Comparison of ENCODE assay signal across 24 cellular contexts in genomic region chr2:71952572-71953188, GRCh38.
DNase-seq lines count a peak whose midpoint lies in the region; ATAC-seq and TF ChIP-seq lines count a peak whose summit lies in the region.
"Had no signal": no experiment of that assay in that cellular context is flagged by ENCODE, and none has a peak within 500 bp of the region (broad histone marks: within the 10 kb centered on the region; RNA-seq: fewer than 3 reads in every experiment).

No MANE protein-coding gene starts in this region.

- no peaks in the 10 kb centered on the region for H3K36me3 ChIP-seq in Caco-2 (ENCODE audit: control insufficient read depth, insufficient read depth, low read length)
- H3K36me3 ChIP-seq in PC-3 (ENCODE audit: low read depth, low read length), result no peaks in the 10 kb centered on the region
- H3K36me3 ChIP-seq in esophagus (ENCODE audit: control insufficient read depth in 2 of 2, insufficient read depth in 2 of 2, low read length in 1 of 2), result no peaks in the 10 kb centered on the region
- no peaks in the 10 kb centered on the region for H3K36me3 ChIP-seq in upper lobe of left lung
- H3K36me3 ChIP-seq: transverse colon, WERI-Rb-1 had no signal

- no peak overlapping the region for H3K27ac ChIP-seq in PC-3 (ENCODE audit: low read length)
- peak overlapping the region; percentile 61 to 82 for H3K27ac ChIP-seq in esophagus (ENCODE audit: low read depth in 2 of 2, low read length in 1 of 2)
- no peak overlapping the region for H3K27ac ChIP-seq in upper lobe of left lung
- H3K27ac ChIP-seq: transverse colon, WERI-Rb-1 had no signal

- TF ChIP-seq CTCF in Caco-2 (IDR thresholded peaks at IDR 0.05; ENCODE audit: insufficient read depth in 1 of 2, low read depth in 1 of 2, low read length in 1 of 2, severe bottlenecking in 1 of 2, unreplicated experiment in 1 of 2), result no peak
- TF ChIP-seq CTCF in PC-3 (conservative IDR thresholded peaks at IDR 0.05; ENCODE audit: low read depth, low read length), result no peak
- TF ChIP-seq CTCF in progenitor cell of endocrine pancreas (IDR thresholded peaks at IDR 0.05; ENCODE audit: unreplicated experiment), result no peak
- TF ChIP-seq CTCF in upper lobe of left lung (IDR thresholded peaks at IDR 0.05), result no peak

- H3K27me3 Mint-ChIP-seq in Caco-2 (ENCODE audit: insufficient read depth, unreplicated experiment) (no peaks in the 10 kb centered on the region), progenitor cell of endocrine pancreas (no peaks in the 10 kb centered on the region)

- BruUV-seq in Caco-2 (replicated peaks; lab: Mats Ljungman, UMichigan) (no TSS peak), PC-3 (replicated peaks; lab: Mats Ljungman, UMichigan) (no TSS peak)

- no peak for TF ChIP-seq POLR2A in upper lobe of left lung (IDR thresholded peaks at IDR 0.05)

- H3K4me1 Mint-ChIP-seq in Caco-2 (ENCODE audit: low read depth, unreplicated experiment) (peaks cover 20% of the 10 kb centered on the region), progenitor cell of endocrine pancreas (ENCODE audit: low read depth) (peaks cover 3% of the 10 kb centered on the region)
- H3K4me1 Mint-ChIP-seq: activated CD4-positive, alpha-beta memory T cell treated with anti-CD3 and anti-CD28 coated beads, Interleukin-2, amount 10 ng/mL, durations not matched to agents 7 days and 5 days; stimulated activated naive B cell treated with anti-CD40 and anti-IgM and Interleukin-4, amounts not matched to agents 10 μg/mL and 1 μg/mL and 100 μg/mL, for 72 hours; T-helper 17 cell had no signal

- peaks cover 35% of the 10 kb centered on the region for H3K9me3 Mint-ChIP-seq in Caco-2 (ENCODE audit: unreplicated experiment)
- H3K9me3 Mint-ChIP-seq in progenitor cell of endocrine pancreas (ENCODE audit: low read depth), result peaks cover 16% of the 10 kb centered on the region
- peaks cover 0 to 15% of the 10 kb centered on the region in 2 donors for H3K9me3 Mint-ChIP-seq in activated naive CD4-positive, alpha-beta T cell treated with anti-CD3 and anti-CD28 coated beads, Interleukin-2, amount 50 U/mL, for 72 hours

- H3K9me2 ChIP-seq in PC-3 (replicated peaks; ENCODE audit: low read length), result no peaks in the 10 kb centered on the region

- no peak for TF ChIP-seq EP300 in upper lobe of left lung (IDR thresholded peaks at IDR 0.05)

- POLR2A ChIA-PET in Caco-2 (lab: Charles Lee) (no interaction called here), PC-3 (lab: Charles Lee; ENCODE audit: unreplicated experiment) (no interaction called here)

- H3K9me3 ChIP-seq in Caco-2, result 0 out of 2 replicates have a peak, but pooled peaks cover 10% of the 10 kb centered on the region
- H3K9me3 ChIP-seq in PC-3 (ENCODE audit: low read length), result no peaks in the 10 kb centered on the region
- H3K9me3 ChIP-seq in esophagus (ENCODE audit: control insufficient read depth in 2 of 2, insufficient read depth in 1 of 2, low read depth in 1 of 2, low read length in 1 of 2), result no peaks in the 10 kb centered on the region
- H3K9me3 ChIP-seq in upper lobe of left lung, result peaks cover 0 to 3% (median 2%) of the 10 kb centered on the region in 4 donors

- intact Hi-C loops in Caco-2 (cut with micrococcal nuclease; ENCODE audit: unreplicated experiment), result no loop called here
- intact Hi-C loops in PC-3 (cut with micrococcal nuclease), result no loop called here
- intact Hi-C loops in posterior vena cava (cut with DNase I), result no loop called here

- DNase-seq in Caco-2, result peak in 1 of 2 experiments; percentile 18
- DNase-seq in PC-3, result peak; percentile 76
- DNase-seq in progenitor cell of endocrine pancreas (ENCODE audit: low spot score, unreplicated experiment), result no peak
- DNase-seq in posterior vena cava (ENCODE audit: low spot score), result no peak
- no peak for DNase-seq in activated naive CD4-positive, alpha-beta T cell treated with anti-CD3 and anti-CD28 coated beads, Interleukin-2, amount 50 U/mL, for 72 hours (ENCODE audit: low spot score in 2 of 2)
- no peak for DNase-seq in upper lobe of left lung
- no peak for DNase-seq in OCI-M2 (lab: John Stamatoyannopoulos, UW; ENCODE audit: unreplicated experiment)
- DNase-seq: activated CD4-positive, alpha-beta memory T cell treated with anti-CD3 and anti-CD28 coated beads, Interleukin-2, amount 10 ng/mL, durations not matched to agents 7 days and 5 days; activated T-cell treated with anti-CD3 and anti-CD28 coated beads, Interleukin-2, amount 50 U/mL, for 48 hours; caudate nucleus; H7; kidney; mesenchymal stem cell; NCI-H2029; NCI-H510A; SHP77; stimulated activated naive B cell treated with anti-CD40 and anti-IgM and Interleukin-4, amounts not matched to agents 10 μg/mL and 1 μg/mL and 100 μg/mL, for 72 hours; T-helper 17 cell; transverse colon; WERI-Rb-1 had no signal

- ATAC-seq in PC-3 (peak; percentile 87), upper lobe of left lung (ENCODE audit: low FRiP score in 2 of 2) (no peak)
- ATAC-seq in activated naive CD4-positive, alpha-beta T cell treated with anti-CD3 and anti-CD28 coated beads, Interleukin-2, amount 50 U/mL, for 72 hours, result no peak
- ATAC-seq: CD8-positive, alpha-beta T cell; K562; stimulated activated naive B cell treated with anti-CD40 and anti-IgM and Interleukin-4, amounts not matched to agents 10 μg/mL and 1 μg/mL and 100 μg/mL, for 72 hours; T-helper 17 cell had no signal

- no peaks in the 10 kb centered on the region for H3K36me3 Mint-ChIP-seq in Caco-2 (ENCODE audit: insufficient read depth, unreplicated experiment)
- H3K36me3 Mint-ChIP-seq in progenitor cell of endocrine pancreas (ENCODE audit: insufficient read depth), result peaks cover 2% of the 10 kb centered on the region
- H3K36me3 Mint-ChIP-seq in activated naive CD4-positive, alpha-beta T cell treated with anti-CD3 and anti-CD28 coated beads, Interleukin-2, amount 50 U/mL, for 72 hours, result peaks cover 0 to 13% of the 10 kb centered on the region in 2 donors
- H3K36me3 Mint-ChIP-seq: CD8-positive, alpha-beta T cell; stimulated activated naive B cell treated with anti-CD40 and anti-IgM and Interleukin-4, amounts not matched to agents 10 μg/mL and 1 μg/mL and 100 μg/mL, for 72 hours had no signal

- peak overlapping the region; percentile 19 for H3K4me2 ChIP-seq in PC-3 (ENCODE audit: low read length)

- H3K4me3 ChIP-seq in Caco-2 (ENCODE audit: low read depth, low read length) (no peak overlapping the region), PC-3 (ENCODE audit: low read length) (no peak overlapping the region), esophagus (ENCODE audit: low read depth in 1 of 2, low read length in 2 of 2) (no peak overlapping the region), upper lobe of left lung (no peak overlapping the region)
- H3K4me3 ChIP-seq: K562, transverse colon had no signal

- H3K9ac ChIP-seq in PC-3 (ENCODE audit: low read length), result no peak overlapping the region

- H3K4me1 ChIP-seq in Caco-2 (peaks cover 4% of the 10 kb centered on the region; the same call in 1 of the 2 replicates), PC-3 (ENCODE audit: insufficient read depth, low read length) (peaks cover 18% of the 10 kb centered on the region), esophagus (ENCODE audit: control insufficient read depth in 2 of 2, insufficient read depth in 2 of 2, low read length in 1 of 2) (peaks cover 2 to 13% of the 10 kb centered on the region in 2 donors), upper lobe of left lung (peaks cover 0 to 4% (median 0%) of the 10 kb centered on the region in 4 donors)
- H3K4me1 ChIP-seq: transverse colon had no signal

- no peaks in the 10 kb centered on the region for H4K20me1 ChIP-seq in PC-3 (ENCODE audit: low read length)

- peak overlapping the region; percentile 41 for H3K27ac Mint-ChIP-seq in Caco-2 (ENCODE audit: unreplicated experiment)
- peak overlapping the region; percentile 0 for H3K27ac Mint-ChIP-seq in progenitor cell of endocrine pancreas
- no peak overlapping the region for H3K27ac Mint-ChIP-seq in activated naive CD4-positive, alpha-beta T cell treated with anti-CD3 and anti-CD28 coated beads, Interleukin-2, amount 50 U/mL, for 72 hours
- H3K27ac Mint-ChIP-seq: activated CD4-positive, alpha-beta memory T cell treated with anti-CD3 and anti-CD28 coated beads, Interleukin-2, amount 10 ng/mL, durations not matched to agents 7 days and 5 days; CD8-positive, alpha-beta T cell; nephron; stimulated activated naive B cell treated with anti-CD40 and anti-IgM and Interleukin-4, amounts not matched to agents 10 μg/mL and 1 μg/mL and 100 μg/mL, for 72 hours; T-helper 17 cell had no signal

- CTCF ChIA-PET in Caco-2 (lab: Charles Lee) (no interaction called here), PC-3 (lab: Charles Lee) (no interaction called here)

- WGBS in esophagus, 2 donors, result 44 to 65% methylated on average over 6 of the region's 6 CpGs
- WGBS in upper lobe of left lung, 2 donors, result 78 to 80% methylated on average over 6 of the region's 6 CpGs

- H3K27me3 ChIP-seq in Caco-2 (replicated peaks; ENCODE audit: control insufficient read depth, insufficient read depth, low read length) (no peaks in the 10 kb centered on the region), PC-3 (ENCODE audit: low read length) (no peaks in the 10 kb centered on the region), esophagus (ENCODE audit: control insufficient read depth in 1 of 2, insufficient read depth in 2 of 2, low read length in 2 of 2) (no peaks in the 10 kb centered on the region), upper lobe of left lung (no peaks in the 10 kb centered on the region)
- H3K27me3 ChIP-seq: transverse colon had no signal

- H3K79me2 ChIP-seq in PC-3 (ENCODE audit: low read length), result no peaks in the 10 kb centered on the region

- no peaks in the 10 kb centered on the region for H3F3A ChIP-seq in PC-3 (ENCODE audit: low read length, unreplicated experiment)

- H2AFZ ChIP-seq in PC-3 (ENCODE audit: low read length), result peak overlapping the region; percentile 45

- peak overlapping the region; percentile 2 for H3K4me3 Mint-ChIP-seq in Caco-2 (ENCODE audit: unreplicated experiment)
- H3K4me3 Mint-ChIP-seq in progenitor cell of endocrine pancreas (ENCODE audit: low read depth), result no peak overlapping the region
- H3K4me3 Mint-ChIP-seq: activated CD4-positive, alpha-beta memory T cell treated with anti-CD3 and anti-CD28 coated beads, Interleukin-2, amount 10 ng/mL, durations not matched to agents 7 days and 5 days; CD8-positive, alpha-beta T cell; nephron; stimulated activated naive B cell treated with anti-CD40 and anti-IgM and Interleukin-4, amounts not matched to agents 10 μg/mL and 1 μg/mL and 100 μg/mL, for 72 hours; T-helper 17 cell had no signal

Comparison
In these comparisons a context has a peak if more than half of its experiments do, and no peak if none do; other contexts are left out.
1. H3K27ac Mint-ChIP-seq: peak in Caco-2 (single experiment) and progenitor cell of endocrine pancreas (single experiment); none in activated naive CD4-positive, alpha-beta T cell treated with anti-CD3 and anti-CD28 coated beads, Interleukin-2, amount 50 U/mL, for 72 hours (0 of 2).
2. H3K27ac ChIP-seq: peak in esophagus (2 of 2); none in PC-3 (single experiment) and upper lobe of left lung (0 of 4).